Comparison of ENCODE assay signal across 1 cellular context in genomic region chr17:17722081-17722905, GRCh38.
TF ChIP-seq lines count a peak whose summit lies in the region.

No MANE protein-coding gene starts in this region.

TF ChIP-seq in SK-N-SH, 30 proteins besides CTCF, POLR2A, EP300 and RAD21 (continued from another document):
- TF ChIP-seq ZBTB33 (IDR thresholded peaks at IDR 0.05; ENCODE audit: borderline replicate concordance, low read depth): no peak
TF ChIP-seq in SK-N-SH: peak in this region for 0.
